8 cellular contexts compared by ENCODE assay signal in the genomic region with DNA sequence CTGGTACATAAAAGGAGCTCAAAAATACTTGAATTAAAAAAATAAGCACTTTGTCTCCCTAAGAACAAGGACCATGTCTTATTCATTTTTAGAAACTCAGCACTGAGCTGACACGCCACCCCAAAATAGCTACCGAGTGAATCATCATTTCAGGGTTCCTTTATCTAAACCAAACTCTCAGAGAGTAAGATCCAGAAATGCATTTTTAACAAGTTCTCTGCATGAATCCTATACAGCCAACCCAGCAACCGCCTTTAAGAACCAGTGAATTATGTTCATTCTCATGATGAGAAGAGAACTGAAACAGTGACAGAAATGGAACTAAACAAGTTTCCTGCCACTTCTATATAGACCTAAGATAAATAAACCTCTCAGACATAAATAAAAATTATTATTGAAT. TPM values are rescaled to one million over a fixed set of nuclear protein-coding genes. Genes with fewer than 3 reads are reported as not detected.
A peak's percentile ranks its signal among the peaks of the same experiment; 100 is the strongest.
DNase-seq lines count a peak whose midpoint lies in the region; ATAC-seq, FAIRE-seq and TF ChIP-seq lines count a peak whose summit lies in the region.

No MANE protein-coding gene starts in this region.

- peak; percentile 87 for ATAC-seq in GM19463 (IDR thresholded peaks at IDR 0.05; ENCODE audit: unreplicated experiment)
- ATAC-seq in HG03378 (IDR thresholded peaks at IDR 0.05; ENCODE audit: unreplicated experiment), result peak; percentile 84

- H3K4me3 ChIP-seq in fibroblast of mammary gland (ENCODE audit: control insufficient read depth, low read depth, low read length), result no peak overlapping the region

- DNase-seq in GM12891 (ENCODE audit: insufficient read length, low spot score), result no peak
- DNase-seq in fibroblast of mammary gland (ENCODE audit: low read depth), result peak; percentile 10
- DNase-seq in NCI-H446 treated with DMSO at 0.1 percent for 48 hours (lab: John Stamatoyannopoulos, UW), result no peak
- DNase-seq in AML-193 (lab: John Stamatoyannopoulos, UW), result no peak
- no peak for DNase-seq in NCI-H2171 (lab: John Stamatoyannopoulos, UW)
- no peak for DNase-seq in activated effector memory CD4-positive, alpha-beta T cell treated with anti-CD3 and anti-CD28 coated beads, Interleukin-2, amount 50 U/mL, for 16 hours

- TF ChIP-seq CTCF in fibroblast of mammary gland (conservative IDR thresholded peaks at IDR 0.05; ENCODE audit: control insufficient read depth, insufficient read depth, low read depth, low read length), result no peak

- FAIRE-seq in GM12891 (lab: Jason Lieb, UNC), result peak; percentile 75

- TF ChIP-seq POLR2A in GM12891 (IDR thresholded peaks at IDR 0.05; ENCODE audit: low read depth, low read length), result no peak

TF ChIP-seq in GM12891, 5 proteins besides CTCF, POLR2A, EP300 and RAD21:
- TF ChIP-seq POU2F2 (IDR thresholded peaks at IDR 0.05; ENCODE audit: low read depth, low read length) (no peak), SPI1 (IDR thresholded peaks at IDR 0.05; ENCODE audit: low read depth, low read length) (peak; percentile 80)
TF ChIP-seq in GM12891: peak in this region for 1.

RNA-seq across cellular contexts. Expression of a gene that starts 8.7 kb away (rescaled TPM):
- 15.4 TPM for polyA plus RNA-seq in GM12891 (2012; ENCODE audit: low read depth, missing spikeins)
